ENCODE assay signal across 26 cellular contexts in the genomic region with DNA sequence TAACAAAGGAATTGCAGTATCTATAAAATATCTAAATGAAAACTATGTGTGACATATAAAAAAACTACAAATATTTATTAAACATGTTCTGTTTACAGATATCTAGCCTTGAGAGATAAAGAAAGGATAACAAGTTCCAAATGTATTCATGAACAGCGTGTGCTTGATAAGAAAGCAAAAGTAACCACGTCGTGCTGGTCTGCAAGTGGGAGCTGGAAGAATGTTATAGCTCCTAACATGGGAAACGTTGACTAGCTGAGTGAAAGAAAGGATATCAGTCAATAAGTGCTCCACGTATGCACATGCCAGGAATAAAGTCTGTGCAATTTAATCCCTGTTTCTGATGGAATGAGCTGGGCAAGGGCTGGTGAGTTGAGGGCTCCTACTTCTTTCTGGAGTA.
DNase-seq lines count a peak whose midpoint lies in the region; ATAC-seq and TF ChIP-seq lines count a peak whose summit lies in the region.
"Had no signal": no experiment of that assay in that cellular context is flagged by ENCODE, and none has a peak within 500 bp of the region (broad histone marks: within the 10 kb centered on the region; RNA-seq: fewer than 3 reads in every experiment).

No MANE protein-coding gene starts in this region.

- ATAC-seq in body of pancreas: peak; percentile 40
- peak; percentile 52 for ATAC-seq in left lobe of liver
- no peak for ATAC-seq in GM18511 (IDR thresholded peaks at IDR 0.05; ENCODE audit: unreplicated experiment)
- no peak for ATAC-seq in GM18870 (IDR thresholded peaks at IDR 0.05; ENCODE audit: unreplicated experiment)
- ATAC-seq: effector memory CD8-positive, alpha-beta T cell; gastrocnemius medialis; natural killer cell treated with Interleukin-12 subunit alpha and Interleukin-12 subunit beta and Interleukin-15 and Interleukin-18, amount 100 ng/mL, for 72 hours; Panc1; stimulated activated memory B cell treated with anti-CD40 and anti-IgM and Interleukin-4, amounts not matched to agents 10 μg/mL and 1 μg/mL and 100 μg/mL, for 72 hours had no signal

- no peaks in the 10 kb centered on the region for H3K36me3 ChIP-seq in body of pancreas (replicated peaks in 1 of 2; ENCODE audit: insufficient read depth in 1 of 2, low read depth in 2 of 2)
- H3K36me3 ChIP-seq: BLaER1 treated with 17β-estradiol and CSF1 and Interleukin-3, amounts not matched to agents 10 nM and 100 nM; gastrocnemius medialis; SJCRH30 had no signal

- intact Hi-C loops in body of pancreas (cut with DNase I): no loop called here

- peak; percentile 2 for DNase-seq in EL
- DNase-seq in LNCaP clone FGC (ENCODE audit: low read depth): peak; percentile 89
- DNase-seq in body of pancreas: peak in 2 of 4 donors; percentile 4 to 15
- DNase-seq in left lobe of liver (ENCODE audit: low spot score): no peak
- DNase-seq in activated effector memory CD4-positive, alpha-beta T cell treated with anti-CD3 and anti-CD28 coated beads, Interleukin-2, amount 50 U/mL, for 16 hours: no peak
- DNase-seq in SIG-M5 (lab: John Stamatoyannopoulos, UW): no peak
- DNase-seq: activated CD4-positive, alpha-beta T cell treated with anti-CD3 and anti-CD28 coated beads, Interleukin-2, amount 50 U/mL, for 1 hour; activated gamma-delta T cell treated with Interleukin-2 at 50 U/mL for 16 hours; activated T-cell treated with anti-CD3 and anti-CD28 coated beads, Interleukin-2, amount 50 U/mL, for 24 hours; central memory CD4-positive, alpha-beta T cell; effector memory CD8-positive, alpha-beta T cell; gastrocnemius medialis; NCI-H1436 treated with DMSO at 0.1 percent for 48 hours; NCI-H2107; NCI-H345; NCI-H69; SJCRH30; T1000; trophoblast cell had no signal

- no peak for TF ChIP-seq POLR2A in body of pancreas (IDR thresholded peaks at IDR 0.05)

- H3K9me3 ChIP-seq in body of pancreas: no peaks in the 10 kb centered on the region
- H3K9me3 ChIP-seq: BLaER1 treated with 17β-estradiol and CSF1 and Interleukin-3, amounts not matched to agents 10 nM and 100 nM; gastrocnemius medialis; SJCRH30 had no signal

- H3K4me1 ChIP-seq in body of pancreas: peaks cover 13% of the 10 kb centered on the region
- H3K4me1 ChIP-seq: BLaER1 treated with 17β-estradiol and CSF1 and Interleukin-3, amounts not matched to agents 10 nM and 100 nM; gastrocnemius medialis; SJCRH30 had no signal

- WGBS in body of pancreas, 2 donors: 9 to 11% methylated on average over 5 of the region's 5 CpGs

- peak overlapping the region; percentile 39 for H3K4me3 ChIP-seq in LNCaP clone FGC (ENCODE audit: low read depth, low read length)
- H3K4me3 ChIP-seq in body of pancreas: no peak overlapping the region
- H3K4me3 ChIP-seq: BLaER1 treated with 17β-estradiol and CSF1 and Interleukin-3, amounts not matched to agents 10 nM and 100 nM; gastrocnemius medialis; SJCRH30 had no signal

- TF ChIP-seq CTCF in LNCaP clone FGC (IDR thresholded peaks at IDR 0.05; ENCODE audit: control insufficient read depth, extremely low read depth, insufficient read depth): no peak
- TF ChIP-seq CTCF in body of pancreas (IDR thresholded peaks at IDR 0.05): no peak

- H3K27ac ChIP-seq in body of pancreas: no peak overlapping the region
- H3K27ac ChIP-seq: BLaER1 treated with 17β-estradiol and CSF1 and Interleukin-3, amounts not matched to agents 10 nM and 100 nM; gastrocnemius medialis; HL-60; SJCRH30 had no signal

- H3K27me3 ChIP-seq in body of pancreas: no peaks in the 10 kb centered on the region
- H3K27me3 ChIP-seq: BLaER1 treated with 17β-estradiol and CSF1 and Interleukin-3, amounts not matched to agents 10 nM and 100 nM; gastrocnemius medialis; SJCRH30 had no signal

Comparison
In these comparisons a context has a peak if more than half of its experiments do, and no peak if none do; other contexts are left out.
1. DNase-seq: peak in EL (single experiment) and LNCaP clone FGC (single experiment); none in left lobe of liver (single experiment), activated effector memory CD4-positive, alpha-beta T cell treated with anti-CD3 and anti-CD28 coated beads, Interleukin-2, amount 50 U/mL, for 16 hours (single experiment) and SIG-M5 (single experiment).
2. ATAC-seq: peak in body of pancreas (single experiment) and left lobe of liver (single experiment); none in GM18511 (single experiment) and GM18870 (single experiment).